Comparison of ENCODE assay signal across 17 cellular contexts in the genomic region with DNA sequence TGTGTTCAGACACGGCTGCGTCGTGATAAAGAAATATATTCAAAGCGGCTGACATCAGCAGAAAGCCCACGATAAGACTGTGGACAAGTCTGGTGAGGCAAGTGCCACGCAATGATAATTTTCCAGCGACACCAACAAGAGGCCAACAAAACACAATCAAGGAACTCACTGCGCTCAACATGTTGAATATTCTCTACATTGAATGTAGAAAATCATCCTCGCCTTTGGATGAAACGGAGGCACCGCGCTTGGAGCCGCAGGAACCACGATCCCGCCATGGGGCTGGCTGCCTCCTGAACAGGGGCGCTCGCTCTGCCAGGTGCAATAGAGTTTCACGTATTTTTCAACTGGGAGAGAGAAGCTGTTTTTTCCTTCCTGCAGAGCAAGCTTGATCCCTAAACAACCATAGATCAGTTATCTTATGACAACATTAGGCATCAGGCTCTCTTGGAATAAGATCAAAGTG.
DNase-seq lines count a peak whose midpoint lies in the region; ATAC-seq and TF ChIP-seq lines count a peak whose summit lies in the region.
"Had no signal": no experiment of that assay in that cellular context is flagged by ENCODE, and none has a peak within 500 bp of the region (broad histone marks: within the 10 kb centered on the region; RNA-seq: fewer than 3 reads in every experiment).

No MANE protein-coding gene starts in this region.

- H3K4ac ChIP-seq in IMR-90 (ENCODE audit: low read depth, low read length), result peak overlapping the region; percentile 77

- H3K4me3 Mint-ChIP-seq in brain, result no peak overlapping the region
- H3K4me3 Mint-ChIP-seq: CD4-positive, alpha-beta memory T cell had no signal

- BruUV-seq in IMR-90 (replicated peaks; lab: Mats Ljungman, UMichigan), result no TSS peak

- H3K27me3 Mint-ChIP-seq in brain, result no peaks in the 10 kb centered on the region
- H3K27me3 Mint-ChIP-seq: CD4-positive, alpha-beta memory T cell had no signal

- H3K79me1 ChIP-seq in IMR-90 (ENCODE audit: low read depth in 1 of 2, low read length in 2 of 2), result peaks cover 3 to 15% of the 10 kb centered on the region in 2 experiments; a peak in 1 of 4 replicates

- H3K27ac ChIP-seq in IMR-90 (ENCODE audit: insufficient read depth, low read length), result no peak overlapping the region
- peak overlapping the region; percentile 23 for H3K27ac ChIP-seq in muscle layer of colon (ENCODE audit: low read depth, low read length)
- no peak overlapping the region for H3K27ac ChIP-seq in Peyer's patch

- H3K9ac ChIP-seq in IMR-90 (ENCODE audit: low read depth, low read length) (no peak overlapping the region), muscle layer of colon (ENCODE audit: low read length) (no peak overlapping the region)

- H3K36me3 Mint-ChIP-seq in brain, result peaks cover 66% of the 10 kb centered on the region

- ATAC-seq in IMR-90 (ENCODE audit: low read depth), result no peak
- no peak for ATAC-seq in HG02973 (IDR thresholded peaks at IDR 0.05; ENCODE audit: unreplicated experiment)
- ATAC-seq in GM21723 (IDR thresholded peaks at IDR 0.05; ENCODE audit: unreplicated experiment), result no peak
- ATAC-seq: Right ventricle myocardium inferior had no signal

- POLR2A ChIA-PET in IMR-90 (lab: Charles Lee; ENCODE audit: unreplicated experiment), result interaction anchor here (0.5 kb wide), 1 partner anchor 53 kb away, joined by 3 read pairs; no protein-coding TSS in a partner anchor

- no peak overlapping the region for H2AFZ ChIP-seq in IMR-90 (replicated peaks; ENCODE audit: low read length, poor library complexity)

- no peak for TF ChIP-seq RAD21 in IMR-90 (IDR thresholded peaks at IDR 0.05; ENCODE audit: low read length)

- H3K14ac ChIP-seq in IMR-90 (replicated peaks; ENCODE audit: low read depth, low read length), result peak overlapping the region; percentile 43

- no peak overlapping the region for H2BK5ac ChIP-seq in IMR-90 (ENCODE audit: low read depth, low read length, poor library complexity, severe bottlenecking)

- peak overlapping the region; percentile 80 for H2BK120ac ChIP-seq in IMR-90 (ENCODE audit: low read depth, low read length)

- H3K9me1 ChIP-seq in IMR-90 (ENCODE audit: insufficient read depth, low read length), result peaks cover 5% of the 10 kb centered on the region; the same call in 1 of the 2 replicates

- H2BK20ac ChIP-seq in IMR-90 (ENCODE audit: low read depth, low read length), result peak overlapping the region; percentile 65

- H2BK15ac ChIP-seq in IMR-90 (ENCODE audit: low read depth, low read length), result peak overlapping the region; percentile 33; the same call in 1 of the 3 replicates

- H3K36me3 ChIP-seq in IMR-90 (ENCODE audit: control insufficient read depth, insufficient read depth, low read length) (peaks cover 35% of the 10 kb centered on the region), muscle layer of colon (ENCODE audit: insufficient read depth, low read length) (peaks cover 19% of the 10 kb centered on the region), Peyer's patch (peaks cover 0 to 26% (median 0%) of the 10 kb centered on the region in 3 donors)
- H3K36me3 ChIP-seq: HAP-1 had no signal

- H3K4me1 Mint-ChIP-seq in brain, result peaks cover 11% of the 10 kb centered on the region
- H3K4me1 Mint-ChIP-seq: CD4-positive, alpha-beta memory T cell had no signal

- peak overlapping the region in 3 of 5 experiments; percentile 36 to 54 (median 37) for H3K27ac Mint-ChIP-seq in brain
- H3K27ac Mint-ChIP-seq: CD4-positive, alpha-beta memory T cell had no signal

- H4K91ac ChIP-seq in IMR-90 (ENCODE audit: insufficient read depth, low read depth, low read length), result no peak overlapping the region

- H4K8ac ChIP-seq in IMR-90 (ENCODE audit: low read depth in 2 of 2, low read length in 2 of 2), result peak overlapping the region in 1 of 2 experiments; percentile 53; a peak in 1 of 4 replicates

- intact Hi-C loops in IMR-90 (cut with micrococcal nuclease), result no loop called here

- no peaks in the 10 kb centered on the region for H3K9me3 Mint-ChIP-seq in brain

- H3K56ac ChIP-seq in IMR-90 (ENCODE audit: extremely low read depth, insufficient read depth, low read length), result no peak overlapping the region

- in situ Hi-C loops in IMR-90 (cut with MboI; ENCODE audit: low sequenced_read_pairs), result no loop called here

- H3K9me3 ChIP-seq in IMR-90 (ENCODE audit: control insufficient read depth, insufficient read depth, low read length), result no peaks in the 10 kb centered on the region
- H3K9me3 ChIP-seq in muscle layer of colon (ENCODE audit: low read length), result no peaks in the 10 kb centered on the region
- no peaks in the 10 kb centered on the region for H3K9me3 ChIP-seq in Peyer's patch
- H3K9me3 ChIP-seq: HAP-1 had no signal

- no peak overlapping the region for H2AK9ac ChIP-seq in IMR-90 (replicated peaks; ENCODE audit: low read depth, low read length, poor library complexity)

- H3K4me2 ChIP-seq in IMR-90 (ENCODE audit: low read depth, low read length), result peak overlapping the region; percentile 51; the same call in 1 of the 2 replicates

- H3K27me3 ChIP-seq in IMR-90 (ENCODE audit: control insufficient read depth, insufficient read depth, low read length) (no peaks in the 10 kb centered on the region), muscle layer of colon (ENCODE audit: control insufficient read depth in 1 of 2, insufficient read depth in 2 of 2, low read length in 2 of 2) (no peaks in the 10 kb centered on the region), Peyer's patch (no peaks in the 10 kb centered on the region)

- peak overlapping the region; percentile 11; the same call in 1 of the 2 replicates for H2AK5ac ChIP-seq in IMR-90 (ENCODE audit: low read depth, low read length)

- CTCF ChIA-PET in IMR-90 (lab: Yijun Ruan, JAX), result no interaction called here

- no peak overlapping the region for H3K4me3 ChIP-seq in IMR-90 (ENCODE audit: insufficient read depth, low read depth, low read length)
- no peak overlapping the region for H3K4me3 ChIP-seq in muscle layer of colon (ENCODE audit: low read depth in 1 of 2, low read length in 2 of 2)
- H3K4me3 ChIP-seq in Peyer's patch, result no peak overlapping the region
- H3K4me3 ChIP-seq: HAP-1 had no signal

- WGBS in IMR-90 (ENCODE audit: extremely low coverage in 2 of 2, insufficient read length in 1 of 2), 2 experiments, result 87% methylated on average over 6 of the region's 18 CpGs; no CpG with 5 or more reads in 1 of the 2 experiments

- H3K18ac ChIP-seq in IMR-90 (ENCODE audit: low read depth, low read length), result no peak overlapping the region

- dilution Hi-C loops in IMR-90 (cut with HindIII; ENCODE audit: low sequenced_read_pairs, unreplicated experiment), result no loop called here

- H3K4me1 ChIP-seq in IMR-90 (ENCODE audit: control insufficient read depth, insufficient read depth, low read length) (peaks cover 5% of the 10 kb centered on the region), muscle layer of colon (ENCODE audit: insufficient read depth, low read length) (peaks cover 6% of the 10 kb centered on the region), Peyer's patch (no peaks in the 10 kb centered on the region)
- H3K4me1 ChIP-seq: HAP-1 had no signal

- DNase-seq in IMR-90 (no peak), Peyer's patch (no peak)
- no peak for DNase-seq in stimulated activated CD4-positive, alpha-beta T cell treated with anti-CD3 and anti-CD28 coated beads, Interleukin-2, amount 100 ng/mL, for 48 hours
- DNase-seq: Calu3; CD4-positive, alpha-beta memory T cell; DMS53; KG1; NCI-H1436; NCI-H2029; NCI-H510A treated with DMSO at 0.1 percent for 48 hours; NCI-H82 had no signal

- no peaks in the 10 kb centered on the region; the same call in 1 of the 2 replicates for H4K20me1 ChIP-seq in IMR-90 (ENCODE audit: insufficient read depth, low read length)

- peak overlapping the region; percentile 56; the same call in 1 of the 2 replicates for H3K23ac ChIP-seq in IMR-90 (ENCODE audit: low read depth, low read length)

- H4K5ac ChIP-seq in IMR-90 (ENCODE audit: low read depth, low read length), result no peak overlapping the region

- TF ChIP-seq CTCF in IMR-90 (conservative IDR thresholded peaks at IDR 0.05; ENCODE audit: low read depth, low read length), result no peak
- no peak for TF ChIP-seq CTCF in brain (conservative IDR thresholded peaks at IDR 0.05)
- no peak for TF ChIP-seq CTCF in Peyer's patch (IDR thresholded peaks at IDR 0.05)

- TF ChIP-seq POLR2A in IMR-90 (IDR thresholded peaks at IDR 0.05; ENCODE audit: low read depth, low read length) (no peak), Peyer's patch (IDR thresholded peaks at IDR 0.05) (no peak)

TF ChIP-seq in IMR-90, 13 proteins besides CTCF, POLR2A, EP300 and RAD21:
- no peak for TF ChIP-seq RCOR1 (IDR thresholded peaks at IDR 0.05; ENCODE audit: insufficient replicate concordance, low read length)
- peak; percentile 48 for TF ChIP-seq MAFK (IDR thresholded peaks at IDR 0.05; ENCODE audit: low read depth, low read length)
